ENCODE assay signal across 8 cellular contexts in genomic region chr4:40576651-40577480, GRCh38. TPM values are rescaled to one million over a fixed set of nuclear protein-coding genes. Genes with fewer than 3 reads are reported as not detected.
DNase-seq lines count a peak whose midpoint lies in the region; ATAC-seq and TF ChIP-seq lines count a peak whose summit lies in the region.

No MANE protein-coding gene starts in this region.

- intact Hi-C loops in activated CD8-positive, alpha-beta T cell treated with anti-CD3 and anti-CD28 coated beads for 36 hours (cut with micrococcal nuclease), result no loop called here

- H3K27me3 ChIP-seq in HUES64 (ENCODE audit: insufficient read depth, low read length) (no peaks in the 10 kb centered on the region), esophagus (ENCODE audit: control insufficient read depth in 1 of 2, insufficient read depth in 2 of 2, low read length in 2 of 2) (no peaks in the 10 kb centered on the region)

- H3K27me3 Mint-ChIP-seq in activated CD8-positive, alpha-beta T cell treated with anti-CD3 and anti-CD28 coated beads for 36 hours, result no peaks in the 10 kb centered on the region
- peaks cover 2% of the 10 kb centered on the region for H3K27me3 Mint-ChIP-seq in activated CD8-positive, alpha-beta T cell treated with anti-CD3 and anti-CD28 coated beads, Interleukin-2, amount 10 ng/mL, durations not matched to agents 7 days and 5 days (ENCODE audit: low read depth)
- no peaks in the 10 kb centered on the region for H3K27me3 Mint-ChIP-seq in naive B cell

- CTCF ChIA-PET in activated CD8-positive, alpha-beta T cell treated with anti-CD3 and anti-CD28 coated beads for 36 hours (lab: Charles Lee), result interaction anchor here (1.0 to 1.4 kb wide), 3 partner anchors 12 to 251 kb away, joined by 3 to 4 read pairs (median 4); no protein-coding TSS in a partner anchor
- CTCF ChIA-PET in activated CD8-positive, alpha-beta T cell treated with anti-CD3 and anti-CD28 coated beads, Interleukin-2, amount 10 ng/mL, durations not matched to agents 7 days and 5 days (lab: Charles Lee), result interaction anchor here (1.0 kb wide), 1 partner anchor 26 kb away, joined by 3 read pairs; no protein-coding TSS in a partner anchor

- POLR2A ChIA-PET in activated CD8-positive, alpha-beta T cell treated with anti-CD3 and anti-CD28 coated beads for 36 hours (lab: Charles Lee), result no interaction called here
- POLR2A ChIA-PET in activated CD8-positive, alpha-beta T cell treated with anti-CD3 and anti-CD28 coated beads, Interleukin-2, amount 10 ng/mL, durations not matched to agents 7 days and 5 days (lab: Charles Lee), result no interaction called here

- H3K4me3 Mint-ChIP-seq in activated CD8-positive, alpha-beta T cell treated with anti-CD3 and anti-CD28 coated beads for 36 hours, result no peak overlapping the region
- no peak overlapping the region for H3K4me3 Mint-ChIP-seq in activated CD8-positive, alpha-beta T cell treated with anti-CD3 and anti-CD28 coated beads, Interleukin-2, amount 10 ng/mL, durations not matched to agents 7 days and 5 days
- peak overlapping the region; percentile 2 to 83 (median 74) for H3K4me3 Mint-ChIP-seq in naive B cell

- H3K36me3 Mint-ChIP-seq in activated CD8-positive, alpha-beta T cell treated with anti-CD3 and anti-CD28 coated beads for 36 hours (ENCODE audit: low read depth), result no peaks in the 10 kb centered on the region
- H3K36me3 Mint-ChIP-seq in activated CD8-positive, alpha-beta T cell treated with anti-CD3 and anti-CD28 coated beads, Interleukin-2, amount 10 ng/mL, durations not matched to agents 7 days and 5 days (ENCODE audit: low read depth), result no peaks in the 10 kb centered on the region
- H3K36me3 Mint-ChIP-seq in naive B cell, result no peaks in the 10 kb centered on the region

- no peaks in the 10 kb centered on the region for H3K9me3 ChIP-seq in HUES64 (ENCODE audit: insufficient read depth, low read depth, low read length)
- no peaks in the 10 kb centered on the region for H3K9me3 ChIP-seq in SK-N-MC (ENCODE audit: low read depth, low read length)
- H3K9me3 ChIP-seq in esophagus (ENCODE audit: control insufficient read depth in 2 of 2, insufficient read depth in 1 of 2, low read depth in 1 of 2, low read length in 1 of 2), result no peaks in the 10 kb centered on the region

- H3K4me3 ChIP-seq in HUES64 (ENCODE audit: low read length) (no peak overlapping the region), SK-N-MC (peak overlapping the region; percentile 25; the same call in 1 of the 2 replicates), esophagus (ENCODE audit: low read depth in 1 of 2, low read length in 2 of 2) (no peak overlapping the region)

- H3K4me1 ChIP-seq in HUES64 (ENCODE audit: insufficient read depth, low read length) (peaks cover 10% of the 10 kb centered on the region), esophagus (ENCODE audit: control insufficient read depth in 2 of 2, insufficient read depth in 2 of 2, low read length in 1 of 2) (no peaks in the 10 kb centered on the region)

- no peak for TF ChIP-seq CTCF in activated CD8-positive, alpha-beta T cell treated with anti-CD3 and anti-CD28 coated beads for 36 hours (IDR thresholded peaks at IDR 0.05)

- no peak overlapping the region for H3K9ac ChIP-seq in HUES64 (ENCODE audit: low read depth, low read length)
- peak overlapping the region; percentile 24 for H3K9ac ChIP-seq in SK-N-MC (ENCODE audit: insufficient read length)

- ATAC-seq in activated CD8-positive, alpha-beta T cell treated with anti-CD3 and anti-CD28 coated beads for 36 hours, result peak; percentile 42
- ATAC-seq in activated CD8-positive, alpha-beta T cell treated with anti-CD3 and anti-CD28 coated beads, Interleukin-2, amount 10 ng/mL, durations not matched to agents 7 days and 5 days, result no peak
- ATAC-seq in GM21723 (IDR thresholded peaks at IDR 0.05; ENCODE audit: unreplicated experiment) (peak; percentile 66), naive B cell (ENCODE audit: low read depth in 2 of 2) (peak; percentile 83 to 87)

- peaks cover 29% of the 10 kb centered on the region for H3K4me1 Mint-ChIP-seq in activated CD8-positive, alpha-beta T cell treated with anti-CD3 and anti-CD28 coated beads for 36 hours (ENCODE audit: low read depth)
- peaks cover 27% of the 10 kb centered on the region for H3K4me1 Mint-ChIP-seq in activated CD8-positive, alpha-beta T cell treated with anti-CD3 and anti-CD28 coated beads, Interleukin-2, amount 10 ng/mL, durations not matched to agents 7 days and 5 days (ENCODE audit: low read depth)
- peaks cover 31 to 47% (median 35%) of the 10 kb centered on the region in 3 donors for H3K4me1 Mint-ChIP-seq in naive B cell

- WGBS in HUES64, result 72% methylated on average over 6 of the region's 7 CpGs
- WGBS in esophagus, 2 donors, result 14 to 15% methylated on average over 7 of the region's 7 CpGs

- peak; percentile 7 for DNase-seq in activated CD8-positive, alpha-beta T cell treated with anti-CD3 and anti-CD28 coated beads for 36 hours
- no peak for DNase-seq in activated CD8-positive, alpha-beta T cell treated with anti-CD3 and anti-CD28 coated beads, Interleukin-2, amount 10 ng/mL, durations not matched to agents 7 days and 5 days
- DNase-seq in SK-N-MC (ENCODE audit: low read depth, low spot score) (no peak), naive B cell (peak; percentile 26), SW 1271 (lab: John Stamatoyannopoulos, UW) (no peak)

- peak overlapping the region; percentile 47; the same call in 1 of the 2 replicates for H3K27ac ChIP-seq in HUES64 (ENCODE audit: low read depth, low read length)
- H3K27ac ChIP-seq in SK-N-MC, result peak overlapping the region; percentile 74
- H3K27ac ChIP-seq in esophagus (ENCODE audit: low read depth in 2 of 2, low read length in 1 of 2), result peak overlapping the region; percentile 82 to 87

- H3K9me3 Mint-ChIP-seq in activated CD8-positive, alpha-beta T cell treated with anti-CD3 and anti-CD28 coated beads for 36 hours, result no peaks in the 10 kb centered on the region
- no peaks in the 10 kb centered on the region for H3K9me3 Mint-ChIP-seq in activated CD8-positive, alpha-beta T cell treated with anti-CD3 and anti-CD28 coated beads, Interleukin-2, amount 10 ng/mL, durations not matched to agents 7 days and 5 days (ENCODE audit: insufficient read depth)
- H3K9me3 Mint-ChIP-seq in naive B cell, result peaks cover 0 to 1% (median 0%) of the 10 kb centered on the region in 7 donors

- H3K36me3 ChIP-seq in HUES64 (ENCODE audit: insufficient read depth, low read length), result no peaks in the 10 kb centered on the region
- no peaks in the 10 kb centered on the region for H3K36me3 ChIP-seq in SK-N-MC (ENCODE audit: insufficient read depth, low read length)
- H3K36me3 ChIP-seq in esophagus (ENCODE audit: control insufficient read depth in 2 of 2, insufficient read depth in 2 of 2, low read length in 1 of 2), result peaks cover 0 to 2% of the 10 kb centered on the region in 2 donors

- H3K27ac Mint-ChIP-seq in activated CD8-positive, alpha-beta T cell treated with anti-CD3 and anti-CD28 coated beads for 36 hours, result peak overlapping the region; percentile 43
- no peak overlapping the region for H3K27ac Mint-ChIP-seq in activated CD8-positive, alpha-beta T cell treated with anti-CD3 and anti-CD28 coated beads, Interleukin-2, amount 10 ng/mL, durations not matched to agents 7 days and 5 days
- H3K27ac Mint-ChIP-seq in naive B cell, result peak overlapping the region; percentile 80 to 95 (median 90)

RNA-seq across cellular contexts. Expression of gene RBM47, which starts 52.8 kb away (rescaled TPM):
- under 1 TPM; 0.13 to 0.74 TPM for total RNA-seq in activated CD8-positive, alpha-beta T cell treated with anti-CD3 and anti-CD28 coated beads for 36 hours
- under 1 TPM; 0.60 to 0.66 TPM for total RNA-seq in activated CD8-positive, alpha-beta T cell treated with anti-CD3 and anti-CD28 coated beads, Interleukin-2, amount 10 ng/mL, durations not matched to agents 7 days and 5 days
- 37.5 TPM for polyA plus RNA-seq in HUES64 (2013, experiment 1 of 2)
- polyA plus RNA-seq in HUES64 (2013, experiment 2 of 2), result 33.2 TPM
- 10 to 100 TPM; 31.3 to 39.4 TPM for polyA plus RNA-seq in esophagus
- polyA plus RNA-seq in naive B cell (ENCODE audit: low read depth in 6 of 6), result 1 to 10 TPM in 5 of 6 donors, not detected in 1; 1.3 to 1.9 (median 1.4) TPM

Comparison
In these comparisons a context has a peak if more than half of its experiments do, and no peak if none do; other contexts are left out.
1. DNase-seq: peak in activated CD8-positive, alpha-beta T cell treated with anti-CD3 and anti-CD28 coated beads for 36 hours (single experiment) and naive B cell (single experiment); none in activated CD8-positive, alpha-beta T cell treated with anti-CD3 and anti-CD28 coated beads, Interleukin-2, amount 10 ng/mL, durations not matched to agents 7 days and 5 days (single experiment), SK-N-MC (single experiment) and SW 1271 (0 of 2).
2. H3K4me3 Mint-ChIP-seq: peak in naive B cell (8 of 8); none in activated CD8-positive, alpha-beta T cell treated with anti-CD3 and anti-CD28 coated beads for 36 hours (single experiment) and activated CD8-positive, alpha-beta T cell treated with anti-CD3 and anti-CD28 coated beads, Interleukin-2, amount 10 ng/mL, durations not matched to agents 7 days and 5 days (single experiment).
3. Peak in every context shown above with its lines, with median percentiles within 50 percentile points of each other: H3K27ac ChIP-seq.